Comparison of ENCODE assay signal across 22 cellular contexts in the genomic region with DNA sequence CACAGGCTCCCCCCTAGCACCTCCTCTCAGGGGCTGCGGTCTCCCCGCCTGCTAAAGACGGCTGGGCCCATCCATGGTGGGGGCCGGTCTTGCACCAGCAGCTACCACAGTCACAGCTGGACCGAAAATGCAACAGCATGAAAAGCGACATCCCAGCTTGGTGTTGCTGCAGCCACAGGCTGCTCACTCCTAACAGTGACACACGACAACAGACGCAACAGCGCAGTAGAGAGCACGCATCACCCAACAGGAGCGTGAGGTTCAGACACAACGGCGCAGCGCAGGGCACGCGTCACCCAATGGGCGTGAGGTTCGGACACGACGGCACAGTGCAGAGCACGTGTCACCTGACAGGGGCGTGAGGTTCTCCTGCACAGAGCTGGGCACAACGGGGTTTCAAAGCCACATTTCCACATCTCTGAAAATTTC. TPM values are rescaled to one million over a fixed set of nuclear protein-coding genes. Genes with fewer than 3 reads are reported as not detected.
A peak's percentile ranks its signal among the peaks of the same experiment; 100 is the strongest.
DNase-seq lines count a peak whose midpoint lies in the region; ATAC-seq and TF ChIP-seq lines count a peak whose summit lies in the region.
"Had no signal": no experiment of that assay in that cellular context is flagged by ENCODE, and none has a peak within 500 bp of the region (broad histone marks: within the 10 kb centered on the region; RNA-seq: fewer than 3 reads in every experiment).

No MANE protein-coding gene starts in this region.

- H3K9me3 ChIP-seq in Panc1 (ENCODE audit: control insufficient read depth, insufficient read depth, low read depth, low read length) (no peaks in the 10 kb centered on the region), right cardiac atrium (ENCODE audit: control insufficient read depth, low read length) (no peaks in the 10 kb centered on the region), lower lobe of right lung (no peaks in the 10 kb centered on the region), testis (no peaks in the 10 kb centered on the region)
- H3K9me3 ChIP-seq: A549, BE2C, HAP-1 had no signal

- intact Hi-C loops in Right ventricle myocardium superior (cut with DNase I): no loop called here
- intact Hi-C loops in cardiac septum (cut with DNase I): no loop called here
- intact Hi-C loops in Panc1 (cut with micrococcal nuclease; ENCODE audit: unreplicated experiment): no loop called here
- intact Hi-C loops in right cardiac atrium (cut with DNase I): loop anchor here in 1 of 4 donors (10.0 kb wide), 1 partner anchor 861 kb away; no protein-coding TSS in a partner anchor
- intact Hi-C loops in lower lobe of right lung (cut with DNase I): no loop called here
- intact Hi-C loops in testis (cut with DNase I; ENCODE audit: low total_unique reads): no loop called here

- no peaks in the 10 kb centered on the region for H3K4me1 ChIP-seq in Panc1 (ENCODE audit: control insufficient read depth, insufficient read depth, low read length)
- H3K4me1 ChIP-seq in right cardiac atrium (ENCODE audit: control insufficient read depth, insufficient read depth, low read length): no peaks in the 10 kb centered on the region
- H3K4me1 ChIP-seq in lower lobe of right lung: peaks cover 10% of the 10 kb centered on the region
- H3K4me1 ChIP-seq in testis: no peaks in the 10 kb centered on the region
- H3K4me1 ChIP-seq: A549; BE2C; BLaER1 treated with 17β-estradiol and CSF1 and Interleukin-3, amounts not matched to agents 10 nM and 100 nM; HAP-1 had no signal

- no peaks in the 10 kb centered on the region for H3K27me3 ChIP-seq in Panc1 (ENCODE audit: control insufficient read depth, insufficient read depth, low read length)
- no peaks in the 10 kb centered on the region for H3K27me3 ChIP-seq in right cardiac atrium (ENCODE audit: control insufficient read depth, insufficient read depth)
- no peaks in the 10 kb centered on the region for H3K27me3 ChIP-seq in lower lobe of right lung (ENCODE audit: low read depth)
- no peaks in the 10 kb centered on the region for H3K27me3 ChIP-seq in testis
- H3K27me3 ChIP-seq: BE2C; BLaER1 treated with 17β-estradiol and CSF1 and Interleukin-3, amounts not matched to agents 10 nM and 100 nM had no signal

- DNase-seq in Right ventricle myocardium superior (peak; percentile 27), cardiac septum (ENCODE audit: low spot score) (no peak), Panc1 (ENCODE audit: low read depth, low spot score) (no peak), right cardiac atrium (peak in 2 of 3 donors; percentile 29 to 35), lower lobe of right lung (peak; percentile 35), pons (ENCODE audit: low spot score) (no peak), HuH-7 (ENCODE audit: low spot score) (no peak), testis (no peak)
- DNase-seq: 8988T; ACHN; AML-193; BE2C; CD4-positive, alpha-beta T cell; CD8-positive, alpha-beta memory T cell; DMS53; DMS79 treated with DMSO at 0.1 percent for 48 hours; GF-D8; GOT3; HFFc6 had no signal

- H3K27ac ChIP-seq in Panc1 (ENCODE audit: low read length): no peak overlapping the region
- no peak overlapping the region for H3K27ac ChIP-seq in right cardiac atrium (ENCODE audit: low read length)
- H3K27ac ChIP-seq in lower lobe of right lung: no peak overlapping the region
- H3K27ac ChIP-seq in testis: no peak overlapping the region
- H3K27ac ChIP-seq: A549; BLaER1 treated with 17β-estradiol and CSF1 and Interleukin-3, amounts not matched to agents 10 nM and 100 nM had no signal

- ATAC-seq in Right ventricle myocardium superior (ENCODE audit: poor library complexity) (no peak), Panc1 (no peak), right cardiac atrium (no peak), lower lobe of right lung (no peak)
- ATAC-seq: A549 had no signal

- POLR2A ChIA-PET in Panc1 (lab: Charles Lee): no interaction called here

- TSS peak; percentile 31 for BruUV-seq in Panc1 (replicated peaks; lab: Mats Ljungman, UMichigan)

- peaks cover 5% of the 10 kb centered on the region; the same call in 1 of the 2 replicates for H3K36me3 ChIP-seq in Panc1 (ENCODE audit: control insufficient read depth, insufficient read depth, low read length)
- H3K36me3 ChIP-seq in lower lobe of right lung: peaks cover 92% of the 10 kb centered on the region
- no peaks in the 10 kb centered on the region for H3K36me3 ChIP-seq in testis (ENCODE audit: low read depth, missing control alignments)
- H3K36me3 ChIP-seq: BE2C had no signal

- TF ChIP-seq CTCF in Panc1 (IDR thresholded peaks at IDR 0.05) (no peak), lower lobe of right lung (IDR thresholded peaks at IDR 0.05) (no peak), testis (IDR thresholded peaks at IDR 0.05) (no peak)

- 94% methylated on average over 23 of the region's 23 CpGs for WGBS in right cardiac atrium
- 97 to 98% methylated on average over 15 to 23 of the region's 23 CpGs for WGBS in testis, 2 donors

- in situ Hi-C loops in Panc1 (cut with HindIII; ENCODE audit: low pct_unique_long_range_greater_than_20kb, low sequenced_read_pairs): no loop called here

- CTCF ChIA-PET in Panc1 (lab: Charles Lee): no interaction called here

- TF ChIP-seq POLR2A in testis (IDR thresholded peaks at IDR 0.05): no peak

- H3K4me3 ChIP-seq in Panc1 (ENCODE audit: low read depth in 2 of 2, low read length in 2 of 2) (no peak overlapping the region), right cardiac atrium (ENCODE audit: low read length) (no peak overlapping the region), lower lobe of right lung (no peak overlapping the region), testis (no peak overlapping the region)
- H3K4me3 ChIP-seq: A549; BLaER1 treated with 17β-estradiol and CSF1 and Interleukin-3, amounts not matched to agents 10 nM and 100 nM; HAP-1 had no signal

RNA-seq across cellular contexts. Expression of a gene that starts 24.1 kb away (rescaled TPM):
- total RNA-seq in Right ventricle myocardium superior (49.9 TPM), cardiac septum (46.9 TPM), Panc1 (2021; ENCODE audit: unreplicated experiment) (141 TPM), right cardiac atrium (10 to 100 TPM; 42.2 to 53.6 (median 46.0) TPM), lower lobe of right lung (68.4 TPM), testis (100 to 1,000 TPM; 197 to 220 TPM)
- polyA plus RNA-seq in Panc1 (2012; ENCODE audit: insufficient read length): 222 TPM
- polyA plus RNA-seq in right cardiac atrium (32.6 TPM), testis (ENCODE audit: insufficient read depth, low read depth, low replicate concordance) (185 TPM)

Comparison
In these comparisons a context has a peak if more than half of its experiments do, and no peak if none do; other contexts are left out.
1. DNase-seq: peak in Right ventricle myocardium superior (single experiment), right cardiac atrium (2 of 3) and lower lobe of right lung (single experiment); none in cardiac septum (single experiment), Panc1 (single experiment), pons (single experiment), HuH-7 (single experiment) and testis (single experiment).